In genomic region chr17:44898768-44899073, GRCh38 we compare ENCODE assay signal across 8 cellular contexts. TPM values are rescaled to one million over a fixed set of nuclear protein-coding genes. Genes with fewer than 3 reads are reported as not detected.
DNase-seq lines count a peak whose midpoint lies in the region; ATAC-seq and TF ChIP-seq lines count a peak whose summit lies in the region.

No MANE protein-coding gene starts in this region.

- no peak for ATAC-seq in natural killer cell treated with Interleukin-12 subunit alpha and Interleukin-12 subunit beta and Interleukin-15 and Interleukin-18, amount 100 ng/mL, for 72 hours
- no peak for ATAC-seq in HG02610 (IDR thresholded peaks at IDR 0.05; ENCODE audit: unreplicated experiment)

- peaks cover 5% of the 10 kb centered on the region; the same call in 1 of the 2 replicates for H3K27me3 ChIP-seq in OCI-LY3 (ENCODE audit: low read depth, low read length)
- H3K27me3 ChIP-seq in dorsolateral prefrontal cortex, result no peaks in the 10 kb centered on the region

- H3K4me3 ChIP-seq in OCI-LY3 (ENCODE audit: low read length) (peak overlapping the region; percentile 93), dorsolateral prefrontal cortex (peak overlapping the region; percentile 65 to 98 (median 86))

- peaks cover 5% of the 10 kb centered on the region in 2 donors for H3K27me3 Mint-ChIP-seq in natural killer cell treated with Interleukin-12 subunit alpha and Interleukin-12 subunit beta and Interleukin-15 and Interleukin-18, amount 100 ng/mL, for 72 hours

- peak overlapping the region; percentile 86 for H3K9ac ChIP-seq in OCI-LY3 (ENCODE audit: low read length)

- intact Hi-C loops in dorsolateral prefrontal cortex (cut with DNase I), result loop anchor here in 1 of 2 donors (1.0 kb wide), 1 partner anchor 209 kb away; the partner anchor contains the start of gene CCDC43

- H2AFZ ChIP-seq in OCI-LY3 (ENCODE audit: low read depth, low read length), result no peak overlapping the region

- peaks cover 14% of the 10 kb centered on the region for H3K36me3 Mint-ChIP-seq in natural killer cell treated with Interleukin-12 subunit alpha and Interleukin-12 subunit beta and Interleukin-15 and Interleukin-18, amount 100 ng/mL, for 72 hours

- H3K9me3 ChIP-seq in OCI-LY3 (ENCODE audit: insufficient read depth, low read length), result no peaks in the 10 kb centered on the region

- H3K4me2 ChIP-seq in OCI-LY3 (ENCODE audit: low read length), result peak overlapping the region; percentile 84

- peak; percentile 19 for DNase-seq in NCI-H1105 (lab: John Stamatoyannopoulos, UW)
- DNase-seq in NCI-H1105 treated with DMSO at 0.1 percent for 48 hours (lab: John Stamatoyannopoulos, UW), result no peak
- DNase-seq in dorsolateral prefrontal cortex, result no peak
- no peak for DNase-seq in natural killer cell treated with Interleukin-12 subunit alpha and Interleukin-12 subunit beta and Interleukin-15 and Interleukin-18, amount 100 ng/mL, for 72 hours (ENCODE audit: low spot score)
- no peak for DNase-seq in cerebellar nuclear complex (lab: John Stamatoyannopoulos, UW)
- no peak for DNase-seq in superior temporal gyrus (ENCODE audit: extremely low spot score)

- peaks cover 11% of the 10 kb centered on the region for H3K36me3 ChIP-seq in OCI-LY3 (replicated peaks; ENCODE audit: low read depth, low read length)

- TF ChIP-seq CTCF in OCI-LY3 (IDR thresholded peaks at IDR 0.05; ENCODE audit: low read depth, low read length) (no peak), dorsolateral prefrontal cortex (IDR thresholded peaks at IDR 0.05 in 54 of 56, conservative IDR thresholded peaks at IDR 0.05 in 2 of 56; ENCODE audit: low read depth in 1 of 56, partially characterized antibody in 56 of 56) (no peak)

- peak overlapping the region; percentile 98 for H3K4me3 Mint-ChIP-seq in natural killer cell treated with Interleukin-12 subunit alpha and Interleukin-12 subunit beta and Interleukin-15 and Interleukin-18, amount 100 ng/mL, for 72 hours

- peak overlapping the region; percentile 79 for H3K27ac ChIP-seq in OCI-LY3 (ENCODE audit: low read length)
- H3K27ac ChIP-seq in dorsolateral prefrontal cortex, result peak overlapping the region in 47 of 59 donors; percentile 86 to 99 (median 97)

- peaks cover 10% of the 10 kb centered on the region; the same call in 1 of the 2 replicates for H3K4me1 ChIP-seq in OCI-LY3 (ENCODE audit: low read length)

- H3K4me1 Mint-ChIP-seq in natural killer cell treated with Interleukin-12 subunit alpha and Interleukin-12 subunit beta and Interleukin-15 and Interleukin-18, amount 100 ng/mL, for 72 hours (ENCODE audit: low read depth in 2 of 2), result peaks cover 16 to 25% of the 10 kb centered on the region in 2 donors

- H3K27ac Mint-ChIP-seq in natural killer cell treated with Interleukin-12 subunit alpha and Interleukin-12 subunit beta and Interleukin-15 and Interleukin-18, amount 100 ng/mL, for 72 hours, result peak overlapping the region; percentile 99 to 100

- H4K20me1 ChIP-seq in OCI-LY3 (ENCODE audit: insufficient read depth, low read length), result no peaks in the 10 kb centered on the region

- H3K79me2 ChIP-seq in OCI-LY3 (ENCODE audit: low read length), result peaks cover 52% of the 10 kb centered on the region

- no peaks in the 10 kb centered on the region for H3K9me3 Mint-ChIP-seq in natural killer cell treated with Interleukin-12 subunit alpha and Interleukin-12 subunit beta and Interleukin-15 and Interleukin-18, amount 100 ng/mL, for 72 hours

RNA-seq across cellular contexts. Expression of gene EFTUD2, which starts 0.5 kb away (rescaled TPM):
- 100 to 1,000 TPM in 36 of 120 experiments, 10 to 100 TPM in 84; 50.3 to 123 (median 95.1) TPM for total RNA-seq in dorsolateral prefrontal cortex
- 100 to 1,000 TPM; 192 to 232 TPM for total RNA-seq in natural killer cell treated with Interleukin-12 subunit alpha and Interleukin-12 subunit beta and Interleukin-15 and Interleukin-18, amount 100 ng/mL, for 72 hours

RNA-seq across cellular contexts. Expression of gene GFAP, which starts 16.6 kb away (rescaled TPM):
- over 10,000 TPM in 24 of 120 experiments, 1,000 to 10,000 TPM in 96; 2,686 to 23,814 (median 7,188) TPM for total RNA-seq in dorsolateral prefrontal cortex
- not detected for total RNA-seq in natural killer cell treated with Interleukin-12 subunit alpha and Interleukin-12 subunit beta and Interleukin-15 and Interleukin-18, amount 100 ng/mL, for 72 hours

RNA-seq across cellular contexts. Expression of gene KIF18B, which starts 48.9 kb away (rescaled TPM):
- total RNA-seq in dorsolateral prefrontal cortex, result 1 to 10 TPM in 5 of 120 experiments, under 1 TPM in 98, not detected in 17; 0.10 to 2.1 (median 0.33) TPM
- 100 to 1,000 TPM in 1 of 2 donors, 10 to 100 TPM in 1; 26.5 to 100 TPM for total RNA-seq in natural killer cell treated with Interleukin-12 subunit alpha and Interleukin-12 subunit beta and Interleukin-15 and Interleukin-18, amount 100 ng/mL, for 72 hours

RNA-seq across cellular contexts. Expression of gene HIGD1B, which starts 51.0 kb away (rescaled TPM):
- total RNA-seq in dorsolateral prefrontal cortex, result 10 to 100 TPM in 109 of 120 experiments, 1 to 10 TPM in 11; 3.8 to 74.3 (median 16.5) TPM
- total RNA-seq in natural killer cell treated with Interleukin-12 subunit alpha and Interleukin-12 subunit beta and Interleukin-15 and Interleukin-18, amount 100 ng/mL, for 72 hours, result not detected

Comparison
In these comparisons a context has a peak if more than half of its experiments do, and no peak if none do; other contexts are left out.
1. RNA of gene GFAP, which starts 16.6 kb away (total RNA-seq): 2,686 to 23,814 TPM in dorsolateral prefrontal cortex; not detected in natural killer cell treated with Interleukin-12 subunit alpha and Interleukin-12 subunit beta and Interleukin-15 and Interleukin-18, amount 100 ng/mL, for 72 hours; every median in the first group is over 1,000 times any median in the second.
2. RNA of gene KIF18B, which starts 48.9 kb away (total RNA-seq): 26.5 to 100 TPM in natural killer cell treated with Interleukin-12 subunit alpha and Interleukin-12 subunit beta and Interleukin-15 and Interleukin-18, amount 100 ng/mL, for 72 hours; 0.10 to 2.1 TPM in dorsolateral prefrontal cortex; every median in the first group is over 4 times any median in the second.